1 cellular context compared by ENCODE assay signal in the genomic region with DNA sequence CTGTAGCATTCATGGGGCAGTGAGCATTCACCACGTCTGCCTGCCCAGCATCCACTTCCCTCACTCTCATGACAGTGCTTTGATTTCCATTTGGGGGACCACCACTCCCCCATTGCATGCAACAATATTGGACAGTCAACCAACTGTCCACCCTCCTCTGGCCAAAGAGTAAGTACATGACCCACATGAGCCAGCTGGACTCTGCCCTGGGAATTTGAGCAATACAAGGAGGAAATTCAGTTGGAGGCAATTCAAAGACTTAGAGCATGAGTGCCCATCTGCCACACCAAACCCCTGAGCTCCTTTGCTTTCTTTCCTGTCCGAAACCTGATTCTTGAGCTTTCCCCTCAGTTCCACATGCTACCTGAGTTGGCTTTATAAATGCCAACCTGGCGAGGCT.
A peak's percentile ranks its signal among the peaks of the same experiment; 100 is the strongest.
TF ChIP-seq lines count a peak whose summit lies in the region.

No MANE protein-coding gene starts in this region.

TF ChIP-seq in HepG2, 621 proteins besides CTCF, POLR2A, EP300 and RAD21 (continued from another document):
- TF ChIP-seq NR2F1 (CRISPR knock-in tag; IDR thresholded peaks at IDR 0.05) (no peak), HNF4G (IDR thresholded peaks at IDR 0.05; ENCODE audit: borderline replicate concordance, low read depth, low read length) (peak; percentile 43; the same call in 1 of the 2 replicates), HNF4G (CRISPR knock-in tag; IDR thresholded peaks at IDR 0.05; ENCODE audit: borderline replicate concordance, low read depth) (no peak), PBX3 (CRISPR knock-in tag; IDR thresholded peaks at IDR 0.05; ENCODE audit: borderline replicate concordance) (no peak), BCLAF1 (IDR thresholded peaks at IDR 0.05) (no peak), PATZ1 (CRISPR knock-in tag; IDR thresholded peaks at IDR 0.05) (no peak), CEBPG (CRISPR knock-in tag; IDR thresholded peaks at IDR 0.05) (peak; percentile 63), ZNF816 (CRISPR knock-in tag; IDR thresholded peaks at IDR 0.05; ENCODE audit: borderline replicate concordance) (no peak), HDAC6 (IDR thresholded peaks at IDR 0.05; ENCODE audit: low read depth, low read length) (no peak), ZNF556 (CRISPR knock-in tag; IDR thresholded peaks at IDR 0.05; ENCODE audit: borderline replicate concordance) (no peak), SRY (CRISPR knock-in tag; IDR thresholded peaks at IDR 0.05) (no peak), ZNF615 (CRISPR knock-in tag; IDR thresholded peaks at IDR 0.05; ENCODE audit: borderline replicate concordance) (no peak), HMGA1 (CRISPR knock-in tag; conservative IDR thresholded peaks at IDR 0.05) (no peak), HOXA3 (CRISPR knock-in tag; IDR thresholded peaks at IDR 0.05) (no peak), U2AF1 (optimal IDR thresholded peaks at IDR 0.05; ENCODE audit: low read depth, low read length) (no peak), SAFB2 (CRISPR knock-in tag; IDR thresholded peaks at IDR 0.05; ENCODE audit: borderline replicate concordance, low read depth) (no peak), CEBPB (IDR thresholded peaks at IDR 0.05; ENCODE audit: borderline replicate concordance, low read depth, low read length) (peak; percentile 61), ZNF703 (CRISPR knock-in tag; IDR thresholded peaks at IDR 0.05; ENCODE audit: borderline replicate concordance) (no peak), HNRNPH1 (optimal IDR thresholded peaks at IDR 0.05; ENCODE audit: low read depth, low read length) (no peak), SNAI1 (CRISPR knock-in tag; IDR thresholded peaks at IDR 0.05; ENCODE audit: borderline replicate concordance) (no peak), RERE (CRISPR knock-in tag; IDR thresholded peaks at IDR 0.05; ENCODE audit: low read depth) (no peak), ZFAT (CRISPR knock-in tag; conservative IDR thresholded peaks at IDR 0.05) (no peak), ZBTB44 (CRISPR knock-in tag; IDR thresholded peaks at IDR 0.05) (no peak), TEAD3 (CRISPR knock-in tag; optimal IDR thresholded peaks at IDR 0.05; ENCODE audit: borderline replicate concordance) (peak; percentile 25), MXD3 (CRISPR knock-in tag; IDR thresholded peaks at IDR 0.05) (no peak), ZNF644 (CRISPR knock-in tag; IDR thresholded peaks at IDR 0.05; ENCODE audit: low read depth) (peak; percentile 76), RORA (CRISPR knock-in tag; IDR thresholded peaks at IDR 0.05) (no peak), ZNF292 (CRISPR knock-in tag; IDR thresholded peaks at IDR 0.05; ENCODE audit: borderline replicate concordance, low read depth) (no peak), ELF3 (CRISPR knock-in tag; IDR thresholded peaks at IDR 0.05) (0 out of 2 replicates have a peak, but pooled peaks have one; percentile 44)
- TF ChIP-seq, protein P1, sequence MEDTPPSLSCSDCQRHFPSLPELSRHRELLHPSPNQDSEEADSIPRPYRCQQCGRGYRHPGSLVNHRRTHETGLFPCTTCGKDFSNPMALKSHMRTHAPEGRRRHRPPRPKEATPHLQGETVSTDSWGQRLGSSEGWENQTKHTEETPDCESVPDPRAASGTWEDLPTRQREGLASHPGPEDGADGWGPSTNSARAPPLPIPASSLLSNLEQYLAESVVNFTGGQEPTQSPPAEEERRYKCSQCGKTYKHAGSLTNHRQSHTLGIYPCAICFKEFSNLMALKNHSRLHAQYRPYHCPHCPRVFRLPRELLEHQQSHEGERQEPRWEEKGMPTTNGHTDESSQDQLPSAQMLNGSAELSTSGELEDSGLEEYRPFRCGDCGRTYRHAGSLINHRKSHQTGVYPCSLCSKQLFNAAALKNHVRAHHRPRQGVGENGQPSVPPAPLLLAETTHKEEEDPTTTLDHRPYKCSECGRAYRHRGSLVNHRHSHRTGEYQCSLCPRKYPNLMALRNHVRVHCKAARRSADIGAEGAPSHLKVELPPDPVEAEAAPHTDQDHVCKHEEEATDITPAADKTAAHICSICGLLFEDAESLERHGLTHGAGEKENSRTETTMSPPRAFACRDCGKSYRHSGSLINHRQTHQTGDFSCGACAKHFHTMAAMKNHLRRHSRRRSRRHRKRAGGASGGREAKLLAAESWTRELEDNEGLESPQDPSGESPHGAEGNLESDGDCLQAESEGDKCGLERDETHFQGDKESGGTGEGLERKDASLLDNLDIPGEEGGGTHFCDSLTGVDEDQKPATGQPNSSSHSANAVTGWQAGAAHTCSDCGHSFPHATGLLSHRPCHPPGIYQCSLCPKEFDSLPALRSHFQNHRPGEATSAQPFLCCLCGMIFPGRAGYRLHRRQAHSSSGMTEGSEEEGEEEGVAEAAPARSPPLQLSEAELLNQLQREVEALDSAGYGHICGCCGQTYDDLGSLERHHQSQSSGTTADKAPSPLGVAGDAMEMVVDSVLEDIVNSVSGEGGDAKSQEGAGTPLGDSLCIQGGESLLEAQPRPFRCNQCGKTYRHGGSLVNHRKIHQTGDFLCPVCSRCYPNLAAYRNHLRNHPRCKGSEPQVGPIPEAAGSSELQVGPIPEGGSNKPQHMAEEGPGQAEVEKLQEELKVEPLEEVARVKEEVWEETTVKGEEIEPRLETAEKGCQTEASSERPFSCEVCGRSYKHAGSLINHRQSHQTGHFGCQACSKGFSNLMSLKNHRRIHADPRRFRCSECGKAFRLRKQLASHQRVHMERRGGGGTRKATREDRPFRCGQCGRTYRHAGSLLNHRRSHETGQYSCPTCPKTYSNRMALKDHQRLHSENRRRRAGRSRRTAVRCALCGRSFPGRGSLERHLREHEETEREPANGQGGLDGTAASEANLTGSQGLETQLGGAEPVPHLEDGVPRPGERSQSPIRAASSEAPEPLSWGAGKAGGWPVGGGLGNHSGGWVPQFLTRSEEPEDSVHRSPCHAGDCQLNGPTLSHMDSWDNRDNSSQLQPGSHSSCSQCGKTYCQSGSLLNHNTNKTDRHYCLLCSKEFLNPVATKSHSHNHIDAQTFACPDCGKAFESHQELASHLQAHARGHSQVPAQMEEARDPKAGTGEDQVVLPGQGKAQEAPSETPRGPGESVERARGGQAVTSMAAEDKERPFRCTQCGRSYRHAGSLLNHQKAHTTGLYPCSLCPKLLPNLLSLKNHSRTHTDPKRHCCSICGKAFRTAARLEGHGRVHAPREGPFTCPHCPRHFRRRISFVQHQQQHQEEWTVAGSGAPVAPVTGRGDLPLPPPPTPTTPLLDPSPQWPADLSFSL (CRISPR knock-in tag; IDR thresholded peaks at IDR 0.05), result no peak
TF ChIP-seq in HepG2: peak in this region for 8.
